Comparison of ENCODE assay signal across 8 cellular contexts in genomic region chr4:84964995-84965557, GRCh38. TPM values are rescaled to one million over a fixed set of nuclear protein-coding genes. Genes with fewer than 3 reads are reported as not detected.
DNase-seq lines count a peak whose midpoint lies in the region; ATAC-seq and TF ChIP-seq lines count a peak whose summit lies in the region.

No MANE protein-coding gene starts in this region.

- H3K4me1 ChIP-seq in liver (ENCODE audit: control insufficient read depth in 4 of 4, insufficient read depth in 4 of 4, low read length in 3 of 4) (peaks cover 1 to 15% (median 12%) of the 10 kb centered on the region in 4 donors), suprapubic skin (peaks cover 31% of the 10 kb centered on the region)

- H3K27me3 ChIP-seq in liver (ENCODE audit: control insufficient read depth in 4 of 4, insufficient read depth in 4 of 4, low read length in 3 of 4) (no peaks in the 10 kb centered on the region), suprapubic skin (no peaks in the 10 kb centered on the region)

- TF ChIP-seq CTCF in astrocyte of the spinal cord (IDR thresholded peaks at IDR 0.05; ENCODE audit: low read depth, low read length) (no peak), liver (IDR thresholded peaks at IDR 0.05; ENCODE audit: low read depth, low read length, missing input control) (no peak), suprapubic skin (IDR thresholded peaks at IDR 0.05) (no peak)

- H3K36me3 Mint-ChIP-seq in T-helper 2 cell treated with Interferon-gamma antibody and Interleukin-4, amounts not matched to agents 5 μg/mL and 100 μg/mL, for 36 hours (ENCODE audit: low read depth): peaks cover 2% of the 10 kb centered on the region

- peak overlapping the region; percentile 43 for H3K4me3 Mint-ChIP-seq in T-helper 2 cell treated with Interferon-gamma antibody and Interleukin-4, amounts not matched to agents 5 μg/mL and 100 μg/mL, for 36 hours

- in situ Hi-C loops in astrocyte of the spinal cord (cut with HindIII; ENCODE audit: low sequenced_read_pairs): no loop called here

- peak overlapping the region; percentile 68 for H3K4me3 ChIP-seq in astrocyte of the spinal cord (ENCODE audit: low read depth, low read length)
- H3K4me3 ChIP-seq in liver (ENCODE audit: low read depth in 1 of 3, low read length in 3 of 3): peak overlapping the region; percentile 20 to 90 (median 80)
- H3K4me3 ChIP-seq in suprapubic skin: peak overlapping the region; percentile 68

- peak overlapping the region; percentile 76 to 93 for H3K27ac ChIP-seq in liver (ENCODE audit: low read depth in 1 of 2, low read length in 2 of 2)
- H3K27ac ChIP-seq in suprapubic skin: peak overlapping the region; percentile 97

- H3K9me3 ChIP-seq in liver (ENCODE audit: control insufficient read depth in 4 of 4, low read length in 3 of 4) (no peaks in the 10 kb centered on the region), suprapubic skin (no peaks in the 10 kb centered on the region)

- 73% methylated on average over 6 of the region's 6 CpGs for WGBS in liver
- 41% methylated on average over 6 of the region's 6 CpGs for WGBS in suprapubic skin

- H3K9me3 Mint-ChIP-seq in T-helper 2 cell treated with Interferon-gamma antibody and Interleukin-4, amounts not matched to agents 5 μg/mL and 100 μg/mL, for 36 hours: no peaks in the 10 kb centered on the region

- no peak overlapping the region for H3K27ac Mint-ChIP-seq in T-helper 2 cell treated with Interferon-gamma antibody and Interleukin-4, amounts not matched to agents 5 μg/mL and 100 μg/mL, for 36 hours

- TF ChIP-seq RAD21 in liver (IDR thresholded peaks at IDR 0.05): no peak

- H3K36me3 ChIP-seq in liver (ENCODE audit: control insufficient read depth in 4 of 4, insufficient read depth in 3 of 4, low read depth in 1 of 4, low read length in 3 of 4) (no peaks in the 10 kb centered on the region), suprapubic skin (no peaks in the 10 kb centered on the region)

- peaks cover 8% of the 10 kb centered on the region for H3K4me1 Mint-ChIP-seq in T-helper 2 cell treated with Interferon-gamma antibody and Interleukin-4, amounts not matched to agents 5 μg/mL and 100 μg/mL, for 36 hours (ENCODE audit: low read depth)

- peak overlapping the region in 1 of 2 donors; percentile 39 for H3K9ac ChIP-seq in liver (ENCODE audit: low read depth in 1 of 2, low read length in 2 of 2)

- TF ChIP-seq POLR2A in suprapubic skin (IDR thresholded peaks at IDR 0.05): no peak

- no peak for TF ChIP-seq EP300 in suprapubic skin (IDR thresholded peaks at IDR 0.05)

- no peak for ATAC-seq in left lobe of liver

- peaks cover 33% of the 10 kb centered on the region for H3K27me3 Mint-ChIP-seq in T-helper 2 cell treated with Interferon-gamma antibody and Interleukin-4, amounts not matched to agents 5 μg/mL and 100 μg/mL, for 36 hours (ENCODE audit: low read depth)

- no peak for DNase-seq in T-helper 2 cell treated with Interferon-gamma antibody and Interleukin-4, amounts not matched to agents 5 μg/mL and 100 μg/mL, for 36 hours (ENCODE audit: low spot score)
- DNase-seq in T-helper 2 cell (no peak), astrocyte of the spinal cord (ENCODE audit: low read depth, low spot score) (no peak), suprapubic skin (ENCODE audit: low spot score in 2 of 2) (no peak), left lobe of liver (ENCODE audit: low spot score) (no peak), activated gamma-delta T cell treated with Interleukin-2 at 50 U/mL for 16 hours (no peak)
- DNase-seq in NK-92 treated with Interleukin-12 subunit alpha and Interleukin-12 subunit beta, amount 100 ng/mL, for 24 hours (lab: John Stamatoyannopoulos, UW): no peak

TF ChIP-seq in liver, 16 proteins besides CTCF, POLR2A, EP300 and RAD21:
- TF ChIP-seq GABPA (IDR thresholded peaks at IDR 0.05 in 1 of 2, conservative IDR thresholded peaks at IDR 0.05 in 1 of 2): no peak
- no peak for TF ChIP-seq SP1 (IDR thresholded peaks at IDR 0.05)
- no peak for TF ChIP-seq TAF1 (conservative IDR thresholded peaks at IDR 0.05)
- TF ChIP-seq RXRA (IDR thresholded peaks at IDR 0.05): no peak
- no peak for TF ChIP-seq NR2F2 (IDR thresholded peaks at IDR 0.05)
- no peak for TF ChIP-seq JUND (IDR thresholded peaks at IDR 0.05)
- no peak for TF ChIP-seq FOXA2 (IDR thresholded peaks at IDR 0.05)

RNA-seq across cellular contexts. Expression of gene WDFY3, which starts 1.4 kb away (rescaled TPM):
- total RNA-seq in liver (10 to 100 TPM; 31.7 to 50.5 TPM), suprapubic skin (100 to 1,000 TPM in 3 of 4 donors, 10 to 100 TPM in 1; 79.2 to 244 (median 119) TPM), left lobe of liver (27.0 TPM)
- polyA plus RNA-seq in liver: 1 to 10 TPM; 3.2 to 6.7 TPM
